In the genomic region with DNA sequence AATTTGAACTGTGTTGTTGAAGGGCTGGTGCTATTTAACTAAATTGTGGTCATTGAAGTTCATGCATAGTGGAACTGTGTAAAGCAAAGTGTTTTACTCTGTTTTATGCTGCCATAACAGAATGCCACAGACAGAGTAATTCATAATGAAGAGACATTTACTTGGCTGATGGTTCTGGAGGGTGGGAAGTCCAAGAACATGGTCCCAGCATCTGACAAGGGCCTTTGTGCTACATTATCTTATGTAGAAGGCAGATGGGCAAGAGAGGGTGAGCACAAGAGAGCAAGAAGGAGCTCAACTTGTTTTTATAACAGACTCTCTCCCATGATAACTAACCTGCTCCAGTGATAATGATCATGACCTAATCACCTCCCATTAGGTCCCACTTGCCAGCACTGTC, we compare ENCODE assay signal across 20 cellular contexts.
DNase-seq lines count a peak whose midpoint lies in the region; ATAC-seq, FAIRE-seq and TF ChIP-seq lines count a peak whose summit lies in the region.
"Had no signal": no experiment of that assay in that cellular context is flagged by ENCODE, and none has a peak within 500 bp of the region (broad histone marks: within the 10 kb centered on the region; RNA-seq: fewer than 3 reads in every experiment).

No MANE protein-coding gene starts in this region.

- in situ Hi-C loops in IMR-90 (cut with MboI; ENCODE audit: low sequenced_read_pairs), result no loop called here

- no peak for TF ChIP-seq EP300 in A549 (IDR thresholded peaks at IDR 0.05)

- intact Hi-C loops in IMR-90 (cut with micrococcal nuclease), result loop anchor here (5.0 kb wide), 2 partner anchors 322 to 473 kb away; no protein-coding TSS in a partner anchor

- peaks cover 18% of the 10 kb centered on the region for H3K9me1 ChIP-seq in IMR-90 (ENCODE audit: insufficient read depth, low read length)

- no peak overlapping the region for H4K5ac ChIP-seq in IMR-90 (ENCODE audit: low read depth, low read length)

- H2AK5ac ChIP-seq in IMR-90 (ENCODE audit: low read depth, low read length), result peak overlapping the region; percentile 46

- DNase-seq in A549 (ENCODE audit: low read depth in 1 of 2, low spot score in 1 of 2) (no peak), IMR-90 (no peak), SW480 (ENCODE audit: low spot score) (no peak)
- DNase-seq: 8988T; AML-193; Caco-2; Calu3; CD4-positive, alpha-beta T cell; CD8-positive, alpha-beta T cell; DMS79 treated with DMSO at 0.1 percent for 48 hours; GF-D8 had no signal

- dilution Hi-C loops in IMR-90 (cut with HindIII; ENCODE audit: low sequenced_read_pairs, unreplicated experiment), result no loop called here

- H3K79me1 ChIP-seq in IMR-90 (ENCODE audit: low read depth in 1 of 2, low read length in 2 of 2), result no peaks in the 10 kb centered on the region

- H3K4me1 ChIP-seq in A549 (peaks cover 55% of the 10 kb centered on the region), HEK293 (ENCODE audit: control insufficient read depth, insufficient read depth, low read length) (peaks cover 10% of the 10 kb centered on the region; the same call in 1 of the 2 replicates), IMR-90 (ENCODE audit: control insufficient read depth, insufficient read depth, low read length) (peaks cover 11% of the 10 kb centered on the region)
- H3K4me1 ChIP-seq: BLaER1 treated with 17β-estradiol and CSF1 and Interleukin-3, amounts not matched to agents 10 nM and 100 nM had no signal

- TF ChIP-seq POLR2A in A549 (IDR thresholded peaks at IDR 0.05; ENCODE audit: low read length) (no peak), IMR-90 (IDR thresholded peaks at IDR 0.05; ENCODE audit: low read depth, low read length) (no peak)

- CTCF ChIA-PET in A549 (lab: Yijun Ruan, JAX) (interaction anchor here (0.8 to 3.6 kb wide), 7 partner anchors 11 to 503 kb away, joined by 3 to 17 read pairs (median 3); a partner anchor contains a TSS), HEK293 (lab: Yijun Ruan, JAX) (interaction anchor here (0.9 kb wide), 1 partner anchor 296 kb away, joined by 3 read pairs; no protein-coding TSS in a partner anchor), IMR-90 (lab: Yijun Ruan, JAX) (no interaction called here)

- H2AFZ ChIP-seq in IMR-90 (replicated peaks; ENCODE audit: low read length, poor library complexity), result no peak overlapping the region

- H3K4me2 ChIP-seq in A549 (no peak overlapping the region), IMR-90 (ENCODE audit: low read depth, low read length) (no peak overlapping the region)
- H3K4me2 ChIP-seq: BLaER1 treated with 17β-estradiol and CSF1 and Interleukin-3, amounts not matched to agents 10 nM and 100 nM had no signal

- H3K9ac ChIP-seq in IMR-90 (ENCODE audit: low read depth, low read length), result no peak overlapping the region
- H3K9ac ChIP-seq: BLaER1 treated with 17β-estradiol and CSF1 and Interleukin-3, amounts not matched to agents 10 nM and 100 nM had no signal

- H3K14ac ChIP-seq in IMR-90 (replicated peaks; ENCODE audit: low read depth, low read length), result peak overlapping the region; percentile 13; the same call in 1 of the 2 replicates

- no peak overlapping the region for H3K23ac ChIP-seq in IMR-90 (ENCODE audit: low read depth, low read length)

- H3K56ac ChIP-seq in IMR-90 (ENCODE audit: extremely low read depth, insufficient read depth, low read length), result no peak overlapping the region

- peak overlapping the region; percentile 65 for H2BK120ac ChIP-seq in IMR-90 (ENCODE audit: low read depth, low read length)

- no peak overlapping the region for H2BK5ac ChIP-seq in IMR-90 (ENCODE audit: low read depth, low read length, poor library complexity, severe bottlenecking)

- no peak overlapping the region for H4K8ac ChIP-seq in IMR-90 (ENCODE audit: low read depth in 2 of 2, low read length in 2 of 2)

- no peak overlapping the region for H3K18ac ChIP-seq in IMR-90 (ENCODE audit: low read depth, low read length)

- 0 out of 2 replicates have a peak overlapping the region, but pooled peaks have one; percentile 38 for H3K4ac ChIP-seq in IMR-90 (ENCODE audit: low read depth, low read length)

- H3K9me3 ChIP-seq in A549 (peaks cover 11% of the 10 kb centered on the region), HEK293 (ENCODE audit: control insufficient read depth, insufficient read depth, low read depth, low read length) (no peaks in the 10 kb centered on the region), IMR-90 (ENCODE audit: control insufficient read depth, insufficient read depth, low read length) (no peaks in the 10 kb centered on the region)
- H3K9me3 ChIP-seq: Caco-2 had no signal

- peak overlapping the region; percentile 67 for H2BK20ac ChIP-seq in IMR-90 (ENCODE audit: low read depth, low read length)

- ATAC-seq in A549 (no peak), IMR-90 (ENCODE audit: low read depth) (no peak), GM21526 (IDR thresholded peaks at IDR 0.05; ENCODE audit: low FRiP score, unreplicated experiment) (no peak)
- ATAC-seq: CD8-positive, alpha-beta T cell had no signal

- FAIRE-seq in A549 (lab: Jason Lieb, UNC), result no peak
- FAIRE-seq: A204.1, D721Med, G401.6, GM12891, GM19239 had no signal

- no peaks in the 10 kb centered on the region for H3K27me3 ChIP-seq in IMR-90 (ENCODE audit: control insufficient read depth, insufficient read depth, low read length)
- H3K27me3 ChIP-seq: BLaER1 treated with 17β-estradiol and CSF1 and Interleukin-3, amounts not matched to agents 10 nM and 100 nM had no signal

- no peaks in the 10 kb centered on the region for H3K36me3 ChIP-seq in HEK293 (ENCODE audit: control insufficient read depth in 2 of 2, insufficient read depth in 1 of 2, low read length in 2 of 2)
- no peaks in the 10 kb centered on the region for H3K36me3 ChIP-seq in IMR-90 (ENCODE audit: control insufficient read depth, insufficient read depth, low read length)
- H3K36me3 ChIP-seq: BLaER1 treated with 17β-estradiol and CSF1 and Interleukin-3, amounts not matched to agents 10 nM and 100 nM had no signal

- TF ChIP-seq RAD21 in A549 (conservative IDR thresholded peaks at IDR 0.05 in 1 of 2, IDR thresholded peaks at IDR 0.05 in 1 of 2) (no peak), IMR-90 (IDR thresholded peaks at IDR 0.05; ENCODE audit: low read length) (no peak)

- H3K27ac ChIP-seq in A549 (peak overlapping the region; percentile 96), HEK293 (ENCODE audit: extremely low read depth, low read depth, low read length) (no peak overlapping the region), IMR-90 (ENCODE audit: insufficient read depth, low read length) (no peak overlapping the region)
- H3K27ac ChIP-seq: BLaER1 treated with 17β-estradiol and CSF1 and Interleukin-3, amounts not matched to agents 10 nM and 100 nM; C4-2B had no signal

- H2AK9ac ChIP-seq in IMR-90 (replicated peaks; ENCODE audit: low read depth, low read length, poor library complexity), result no peak overlapping the region

- H3K4me3 ChIP-seq in A549 (no peak overlapping the region), HEK293 (ENCODE audit: low read depth, low read length) (no peak overlapping the region), IMR-90 (ENCODE audit: insufficient read depth, low read depth, low read length) (no peak overlapping the region)
- H3K4me3 ChIP-seq: BLaER1 treated with 17β-estradiol and CSF1 and Interleukin-3, amounts not matched to agents 10 nM and 100 nM had no signal

- POLR2A ChIA-PET in A549 (lab: Yijun Ruan, JAX), result interaction anchor here (1.5 kb wide), 1 partner anchor 10 kb away, joined by 3 read pairs; no protein-coding TSS in a partner anchor
- POLR2A ChIA-PET in HEK293 (lab: Yijun Ruan, JAX), result no interaction called here
- POLR2A ChIA-PET in IMR-90 (lab: Charles Lee; ENCODE audit: unreplicated experiment), result no interaction called here

- peak overlapping the region; percentile 84; the same call in 2 of the 3 replicates for H2BK15ac ChIP-seq in IMR-90 (ENCODE audit: low read depth, low read length)

- H4K91ac ChIP-seq in IMR-90 (ENCODE audit: insufficient read depth, low read depth, low read length), result peak overlapping the region; percentile 51; the same call in 1 of the 2 replicates

- no peaks in the 10 kb centered on the region for H4K20me1 ChIP-seq in IMR-90 (ENCODE audit: insufficient read depth, low read length)
- H4K20me1 ChIP-seq: BLaER1 treated with 17β-estradiol and CSF1 and Interleukin-3, amounts not matched to agents 10 nM and 100 nM had no signal

- no TSS peak for BruUV-seq in IMR-90 (replicated peaks; lab: Mats Ljungman, UMichigan)

- TF ChIP-seq CTCF in A549 (IDR thresholded peaks at IDR 0.05) (no peak), HEK293 (tag by site-specific recombination; IDR thresholded peaks at IDR 0.05) (no peak), IMR-90 (conservative IDR thresholded peaks at IDR 0.05; ENCODE audit: low read depth, low read length) (no peak)

TF ChIP-seq in A549, 52 proteins besides CTCF, POLR2A, EP300 and RAD21 (continues in another document):
- TF ChIP-seq KDM1A (IDR thresholded peaks at IDR 0.05; ENCODE audit: low read depth) (no peak), MAZ (IDR thresholded peaks at IDR 0.05; ENCODE audit: borderline replicate concordance, low read depth, low read length) (no peak), CHD4 (IDR thresholded peaks at IDR 0.05; ENCODE audit: borderline replicate concordance) (no peak), JUN (IDR thresholded peaks at IDR 0.05) (no peak), JUNB (IDR thresholded peaks at IDR 0.05) (no peak), EHF (CRISPR knock-in tag; IDR thresholded peaks at IDR 0.05) (no peak)

TF ChIP-seq in HEK293, 187 proteins besides CTCF, POLR2A, EP300 and RAD21 (continues in another document):
- no peak for TF ChIP-seq SCRT1 (tag by site-specific recombination; IDR thresholded peaks at IDR 0.05; ENCODE audit: borderline replicate concordance)
- no peak for TF ChIP-seq ZNF623 (tag by site-specific recombination; IDR thresholded peaks at IDR 0.05)
- TF ChIP-seq ZNF214 (tag by site-specific recombination; IDR thresholded peaks at IDR 0.05; ENCODE audit: borderline replicate concordance), result no peak

TF ChIP-seq in IMR-90, 13 proteins besides CTCF, POLR2A, EP300 and RAD21 (continues in another document):
- TF ChIP-seq MAFK (IDR thresholded peaks at IDR 0.05; ENCODE audit: low read depth, low read length) (no peak), BHLHE40 (IDR thresholded peaks at IDR 0.05; ENCODE audit: low read depth, low read length) (no peak), SMC3 (IDR thresholded peaks at IDR 0.05; ENCODE audit: low read depth, low read length) (no peak), RCOR1 (IDR thresholded peaks at IDR 0.05; ENCODE audit: insufficient replicate concordance, low read length) (no peak), MAZ (IDR thresholded peaks at IDR 0.05; ENCODE audit: borderline replicate concordance, low read depth, low read length) (no peak), CEBPB (IDR thresholded peaks at IDR 0.05; ENCODE audit: low read depth, low read length) (no peak)
- TF ChIP-seq, protein P1, sequence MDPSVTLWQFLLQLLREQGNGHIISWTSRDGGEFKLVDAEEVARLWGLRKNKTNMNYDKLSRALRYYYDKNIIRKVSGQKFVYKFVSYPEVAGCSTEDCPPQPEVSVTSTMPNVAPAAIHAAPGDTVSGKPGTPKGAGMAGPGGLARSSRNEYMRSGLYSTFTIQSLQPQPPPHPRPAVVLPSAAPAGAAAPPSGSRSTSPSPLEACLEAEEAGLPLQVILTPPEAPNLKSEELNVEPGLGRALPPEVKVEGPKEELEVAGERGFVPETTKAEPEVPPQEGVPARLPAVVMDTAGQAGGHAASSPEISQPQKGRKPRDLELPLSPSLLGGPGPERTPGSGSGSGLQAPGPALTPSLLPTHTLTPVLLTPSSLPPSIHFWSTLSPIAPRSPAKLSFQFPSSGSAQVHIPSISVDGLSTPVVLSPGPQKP (IDR thresholded peaks at IDR 0.05; ENCODE audit: borderline replicate concordance, low read depth, low read length), result no peak

Comparison
In these comparisons a context has a peak if more than half of its experiments do, and no peak if none do; other contexts are left out.
1. H3K27ac ChIP-seq: peak in A549 (2 of 2); none in HEK293 (single experiment) and IMR-90 (single experiment).